1 cellular context compared by ENCODE assay signal in the genomic region with DNA sequence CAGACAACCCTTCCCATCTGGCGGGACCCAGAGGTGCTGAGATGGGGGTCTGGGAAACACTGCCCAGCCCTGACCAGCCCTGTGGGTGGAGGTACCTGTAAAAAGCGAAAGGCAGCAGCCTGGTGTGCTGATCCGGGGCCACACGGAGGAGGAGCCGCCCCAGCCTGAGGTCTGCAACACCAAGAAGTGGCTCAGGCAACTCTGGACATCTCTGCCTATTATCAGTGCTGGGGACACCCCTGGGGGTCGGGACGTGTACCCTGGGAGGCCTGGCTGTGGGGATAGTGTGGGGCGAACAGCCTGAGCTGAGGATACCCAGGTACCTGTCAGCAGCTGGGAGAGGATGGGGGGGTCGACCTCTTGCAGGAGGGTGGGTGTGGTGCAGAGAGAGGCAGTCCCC.
TF ChIP-seq lines count a peak whose summit lies in the region.

No MANE protein-coding gene starts in this region.

TF ChIP-seq in HepG2, 621 proteins besides CTCF, POLR2A, EP300 and RAD21:
- TF ChIP-seq AKAP8 (CRISPR knock-in tag; IDR thresholded peaks at IDR 0.05) (0 out of 2 replicates have a peak, but pooled peaks have one; percentile 38), KDM1A (CRISPR knock-in tag; IDR thresholded peaks at IDR 0.05) (no peak), RBM22 (optimal IDR thresholded peaks at IDR 0.05; ENCODE audit: low read length) (peak; percentile 74), AGO2 (optimal IDR thresholded peaks at IDR 0.05; ENCODE audit: low read depth, low read length) (peak; percentile 80), ZNF660 (CRISPR knock-in tag; IDR thresholded peaks at IDR 0.05; ENCODE audit: borderline replicate concordance, low read depth) (no peak), MIXL1 (CRISPR knock-in tag; IDR thresholded peaks at IDR 0.05) (no peak), ZNF678 (CRISPR knock-in tag; IDR thresholded peaks at IDR 0.05) (no peak), ELF4 (CRISPR knock-in tag; IDR thresholded peaks at IDR 0.05; ENCODE audit: borderline replicate concordance) (no peak)
- TF ChIP-seq, protein P1, sequence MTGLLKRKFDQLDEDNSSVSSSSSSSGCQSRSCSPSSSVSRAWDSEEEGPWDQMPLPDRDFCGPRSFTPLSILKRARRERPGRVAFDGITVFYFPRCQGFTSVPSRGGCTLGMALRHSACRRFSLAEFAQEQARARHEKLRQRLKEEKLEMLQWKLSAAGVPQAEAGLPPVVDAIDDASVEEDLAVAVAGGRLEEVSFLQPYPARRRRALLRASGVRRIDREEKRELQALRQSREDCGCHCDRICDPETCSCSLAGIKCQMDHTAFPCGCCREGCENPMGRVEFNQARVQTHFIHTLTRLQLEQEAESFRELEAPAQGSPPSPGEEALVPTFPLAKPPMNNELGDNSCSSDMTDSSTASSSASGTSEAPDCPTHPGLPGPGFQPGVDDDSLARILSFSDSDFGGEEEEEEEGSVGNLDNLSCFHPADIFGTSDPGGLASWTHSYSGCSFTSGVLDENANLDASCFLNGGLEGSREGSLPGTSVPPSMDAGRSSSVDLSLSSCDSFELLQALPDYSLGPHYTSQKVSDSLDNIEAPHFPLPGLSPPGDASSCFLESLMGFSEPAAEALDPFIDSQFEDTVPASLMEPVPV (CRISPR knock-in tag; IDR thresholded peaks at IDR 0.05): 0 out of 2 replicates have a peak, but pooled peaks have one; percentile 46
- TF ChIP-seq, protein P2, sequence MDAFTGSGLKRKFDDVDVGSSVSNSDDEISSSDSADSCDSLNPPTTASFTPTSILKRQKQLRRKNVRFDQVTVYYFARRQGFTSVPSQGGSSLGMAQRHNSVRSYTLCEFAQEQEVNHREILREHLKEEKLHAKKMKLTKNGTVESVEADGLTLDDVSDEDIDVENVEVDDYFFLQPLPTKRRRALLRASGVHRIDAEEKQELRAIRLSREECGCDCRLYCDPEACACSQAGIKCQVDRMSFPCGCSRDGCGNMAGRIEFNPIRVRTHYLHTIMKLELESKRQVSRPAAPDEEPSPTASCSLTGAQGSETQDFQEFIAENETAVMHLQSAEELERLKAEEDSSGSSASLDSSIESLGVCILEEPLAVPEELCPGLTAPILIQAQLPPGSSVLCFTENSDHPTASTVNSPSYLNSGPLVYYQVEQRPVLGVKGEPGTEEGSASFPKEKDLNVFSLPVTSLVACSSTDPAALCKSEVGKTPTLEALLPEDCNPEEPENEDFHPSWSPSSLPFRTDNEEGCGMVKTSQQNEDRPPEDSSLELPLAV (CRISPR knock-in tag; conservative IDR thresholded peaks at IDR 0.05; ENCODE audit: low read depth): no peak
